In the genomic region with DNA sequence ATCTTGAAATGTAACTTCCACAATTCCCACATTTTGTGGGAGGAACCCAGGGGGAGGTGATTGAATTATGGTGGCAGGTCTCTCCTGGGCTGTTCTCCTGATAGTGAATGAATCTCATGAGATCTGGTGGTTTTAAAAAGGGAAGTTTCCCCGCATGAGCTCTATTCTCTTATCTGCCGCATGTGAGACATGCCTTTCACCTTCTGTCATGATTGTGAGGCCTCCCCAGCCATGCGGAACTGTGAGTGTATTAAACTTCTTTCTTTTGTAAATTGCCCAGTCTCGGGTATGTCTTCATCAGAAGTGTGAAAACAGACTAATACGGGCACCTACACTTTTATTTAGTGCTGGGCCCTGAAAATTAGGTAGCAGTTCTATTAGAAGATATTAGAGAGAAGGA, we compare ENCODE assay signal across 13 cellular contexts. TPM values are rescaled to one million over a fixed set of nuclear protein-coding genes. Genes with fewer than 3 reads are reported as not detected.
DNase-seq lines count a peak whose midpoint lies in the region; ATAC-seq, FAIRE-seq and TF ChIP-seq lines count a peak whose summit lies in the region.
"Had no signal": no experiment of that assay in that cellular context is flagged by ENCODE, and none has a peak within 500 bp of the region (broad histone marks: within the 10 kb centered on the region; RNA-seq: fewer than 3 reads in every experiment).

No MANE protein-coding gene starts in this region.

- intact Hi-C loops in CD8-positive, alpha-beta T cell (cut with DNase I, micrococcal nuclease) = no loop called here
- intact Hi-C loops in kidney (cut with DNase I) = no loop called here

- H3K9ac ChIP-seq in kidney (ENCODE audit: low read length in 2 of 2) = no peak overlapping the region

- no peak for FAIRE-seq in kidney (lab: Jason Lieb, UNC)

- no peaks in the 10 kb centered on the region for H3K36me3 Mint-ChIP-seq in naive B cell
- H3K36me3 Mint-ChIP-seq in CD8-positive, alpha-beta T cell = no peaks in the 10 kb centered on the region

- TF ChIP-seq CTCF in CD8-positive, alpha-beta T cell (IDR thresholded peaks at IDR 0.05) = no peak
- TF ChIP-seq CTCF in kidney (IDR thresholded peaks at IDR 0.05; ENCODE audit: borderline replicate concordance, extremely low read depth, insufficient read depth) = no peak

- H3K4me3 ChIP-seq in CD8-positive, alpha-beta T cell (ENCODE audit: low read depth, low read length) = no peak overlapping the region
- no peak overlapping the region for H3K4me3 ChIP-seq in kidney (ENCODE audit: low read length in 2 of 2)
- H3K4me3 ChIP-seq: ascending aorta, right atrium auricular region had no signal

- H3K9me3 ChIP-seq in CD8-positive, alpha-beta T cell (ENCODE audit: low read length) = no peaks in the 10 kb centered on the region
- H3K9me3 ChIP-seq in kidney (ENCODE audit: control insufficient read depth in 1 of 2, low read length in 2 of 2) = no peaks in the 10 kb centered on the region
- H3K9me3 ChIP-seq: ascending aorta, right atrium auricular region had no signal

- no peaks in the 10 kb centered on the region for H3K4me1 ChIP-seq in CD8-positive, alpha-beta T cell (ENCODE audit: insufficient read depth, low read length)
- H3K4me1 ChIP-seq in kidney (ENCODE audit: control insufficient read depth in 1 of 2, insufficient read depth in 1 of 2, low read depth in 1 of 2, low read length in 2 of 2) = no peaks in the 10 kb centered on the region
- H3K4me1 ChIP-seq: ascending aorta, right atrium auricular region had no signal

- POLR2A ChIA-PET in CD8-positive, alpha-beta T cell (lab: Charles Lee) = interaction anchor here (0.7 kb wide), 1 partner anchor 232 kb away, joined by 4 read pairs; no protein-coding TSS in a partner anchor

- no peaks in the 10 kb centered on the region for H3K36me3 ChIP-seq in CD8-positive, alpha-beta T cell (ENCODE audit: insufficient read depth, low read length)
- no peaks in the 10 kb centered on the region for H3K36me3 ChIP-seq in kidney (ENCODE audit: control insufficient read depth in 1 of 2, insufficient read depth in 2 of 2, low read length in 2 of 2)
- H3K36me3 ChIP-seq: ascending aorta, right atrium auricular region had no signal

- DNase-seq in naive B cell (peak; percentile 26), foreskin melanocyte (no peak), NCI-H2196 (lab: John Stamatoyannopoulos, UW; ENCODE audit: unreplicated experiment) (no peak), kidney (no peak)
- DNase-seq in CD8-positive, alpha-beta T cell = no peak
- DNase-seq: C1 segment of cervical spinal cord, hypothalamus had no signal

- ATAC-seq in GM19035 (IDR thresholded peaks at IDR 0.05; ENCODE audit: unreplicated experiment) (peak; percentile 62), HG02759 (IDR thresholded peaks at IDR 0.05; ENCODE audit: unreplicated experiment) (peak; percentile 85), HG03565 (IDR thresholded peaks at IDR 0.05; ENCODE audit: unreplicated experiment) (peak; percentile 77), naive B cell (ENCODE audit: low read depth in 2 of 2) (peak; percentile 64 to 95)
- ATAC-seq in CD8-positive, alpha-beta T cell = no peak

- H3K9me3 Mint-ChIP-seq in naive B cell = peaks cover 0 to 5% (median 0%) of the 10 kb centered on the region in 7 donors
- H3K9me3 Mint-ChIP-seq in CD8-positive, alpha-beta T cell = no peaks in the 10 kb centered on the region
- H3K9me3 Mint-ChIP-seq: T-helper 2 cell treated with Interferon-gamma antibody and Interleukin-4, amounts not matched to agents 5 μg/mL and 100 μg/mL, for 36 hours had no signal

- H3K27ac ChIP-seq in CD8-positive, alpha-beta T cell (ENCODE audit: low read depth, low read length) = no peak overlapping the region
- no peak overlapping the region for H3K27ac ChIP-seq in kidney (ENCODE audit: low read depth in 2 of 2, low read length in 2 of 2)
- H3K27ac ChIP-seq: ascending aorta, right atrium auricular region had no signal

- peaks cover 2 to 18% (median 7%) of the 10 kb centered on the region in 3 donors for H3K4me1 Mint-ChIP-seq in naive B cell
- H3K4me1 Mint-ChIP-seq in CD8-positive, alpha-beta T cell (ENCODE audit: low read depth) = no peaks in the 10 kb centered on the region

- peak overlapping the region in 1 of 8 donors; percentile 6 for H3K4me3 Mint-ChIP-seq in naive B cell
- no peak overlapping the region for H3K4me3 Mint-ChIP-seq in CD8-positive, alpha-beta T cell
- H3K4me3 Mint-ChIP-seq: T-helper 2 cell treated with Interferon-gamma antibody and Interleukin-4, amounts not matched to agents 5 μg/mL and 100 μg/mL, for 36 hours had no signal

- CTCF ChIA-PET in CD8-positive, alpha-beta T cell (lab: Charles Lee) = no interaction called here

- H3K27me3 ChIP-seq in CD8-positive, alpha-beta T cell (ENCODE audit: insufficient read depth, low read length) = no peaks in the 10 kb centered on the region
- H3K27me3 ChIP-seq: ascending aorta, right atrium auricular region had no signal

- peaks cover 5 to 8% (median 8%) of the 10 kb centered on the region in 3 donors for H3K27me3 Mint-ChIP-seq in naive B cell
- H3K27me3 Mint-ChIP-seq in CD8-positive, alpha-beta T cell (ENCODE audit: low read depth) = no peaks in the 10 kb centered on the region

- peak overlapping the region in 3 of 6 donors; percentile 20 to 65 (median 48) for H3K27ac Mint-ChIP-seq in naive B cell
- H3K27ac Mint-ChIP-seq in CD8-positive, alpha-beta T cell = no peak overlapping the region
- H3K27ac Mint-ChIP-seq: T-helper 2 cell treated with Interferon-gamma antibody and Interleukin-4, amounts not matched to agents 5 μg/mL and 100 μg/mL, for 36 hours had no signal

RNA-seq across cellular contexts. Expression of gene TNFSF13B, which starts 45.8 kb away (rescaled TPM):
- polyA plus RNA-seq in naive B cell (ENCODE audit: low read depth in 6 of 6) (10 to 100 TPM in 1 of 6 donors, 1 to 10 TPM in 4, not detected in 1; 3.2 to 20.6 (median 4.6) TPM), kidney (ENCODE audit: insufficient read depth, low read depth, low replicate concordance) (1.1 TPM)
- 1 to 10 TPM in 1 of 2 experiments, under 1 TPM in 1; 0.98 to 1.3 TPM for total RNA-seq in CD8-positive, alpha-beta T cell
- total RNA-seq in kidney = 5.3 TPM
